8 cellular contexts compared by ENCODE assay signal in genomic region chr1:53278294-53278693, GRCh38. TPM values are rescaled to one million over a fixed set of nuclear protein-coding genes. Genes with fewer than 3 reads are reported as not detected.
A peak's percentile ranks its signal among the peaks of the same experiment; 100 is the strongest.
DNase-seq lines count a peak whose midpoint lies in the region; ATAC-seq and TF ChIP-seq lines count a peak whose summit lies in the region.

No MANE protein-coding gene starts in this region.

- no peaks in the 10 kb centered on the region for H3K9me3 ChIP-seq in AG04450 (ENCODE audit: control insufficient read depth, insufficient read depth, low read length)
- H3K9me3 ChIP-seq in vagina, result no peaks in the 10 kb centered on the region

- H3K4me1 ChIP-seq in foreskin keratinocyte, result peaks cover 9% of the 10 kb centered on the region
- H3K4me1 ChIP-seq in vagina, result no peaks in the 10 kb centered on the region

- H3K27ac Mint-ChIP-seq in progenitor cell of endocrine pancreas, result peak overlapping the region; percentile 91

- no peaks in the 10 kb centered on the region for H3K27me3 Mint-ChIP-seq in progenitor cell of endocrine pancreas

- CTCF ChIA-PET in AG04450 (lab: Charles Lee), result interaction anchor here (0.5 to 4.7 kb wide), 41 partner anchors 10 to 685 kb away, joined by 3 to 127 read pairs (median 5); no protein-coding TSS in a partner anchor

- no peaks in the 10 kb centered on the region for H3K4me1 Mint-ChIP-seq in progenitor cell of endocrine pancreas (ENCODE audit: low read depth)

- POLR2A ChIA-PET in AG04450 (lab: Yijun Ruan, JAX), result no interaction called here

- H3K27me3 ChIP-seq in AG04450 (ENCODE audit: control insufficient read depth, insufficient read depth, low read length) (no peaks in the 10 kb centered on the region), foreskin keratinocyte (no peaks in the 10 kb centered on the region), vagina (no peaks in the 10 kb centered on the region)

- H3K27ac ChIP-seq in AG04450 (ENCODE audit: low read depth, low read length) (no peak overlapping the region), foreskin keratinocyte (no peak overlapping the region), vagina (no peak overlapping the region)

- H3K4me3 ChIP-seq in AG04450 (ENCODE audit: low read depth, low read length), result no peak overlapping the region
- no peak overlapping the region for H3K4me3 ChIP-seq in vagina

- no peaks in the 10 kb centered on the region for H3K36me3 ChIP-seq in vagina

- TF ChIP-seq CTCF in AG04450 (IDR thresholded peaks at IDR 0.05; ENCODE audit: low read depth, low read length) (peak; percentile 92), GM13976 (IDR thresholded peaks at IDR 0.05; ENCODE audit: borderline replicate concordance, control extremely low read depth, extremely low read depth, insufficient read depth, missing control alignments) (peak; percentile 87), foreskin keratinocyte (conservative IDR thresholded peaks at IDR 0.05) (peak; percentile 84), progenitor cell of endocrine pancreas (IDR thresholded peaks at IDR 0.05; ENCODE audit: unreplicated experiment) (peak; percentile 97), vagina (IDR thresholded peaks at IDR 0.05) (peak; percentile 76 to 85 (median 77))

- TF ChIP-seq POLR2A in vagina (IDR thresholded peaks at IDR 0.05), result no peak

- H3K36me3 Mint-ChIP-seq in progenitor cell of endocrine pancreas (ENCODE audit: insufficient read depth), result no peaks in the 10 kb centered on the region

- intact Hi-C loops in vagina (cut with DNase I), result loop anchor here (2.0 kb wide), 1 partner anchor 115 kb away; no protein-coding TSS in a partner anchor

- in situ Hi-C loops in GM13976 (cut with MboI; ENCODE audit: low sequenced_read_pairs, unreplicated experiment), result loop anchor here (5.0 kb wide), 1 partner anchor 114 kb away; no protein-coding TSS in a partner anchor

- H3K9me3 Mint-ChIP-seq in progenitor cell of endocrine pancreas (ENCODE audit: low read depth), result no peaks in the 10 kb centered on the region

- DNase-seq in AG04450 (ENCODE audit: low read depth, low spot score) (no peak), GM13976 (ENCODE audit: low spot score) (peak; percentile 87), RKO (ENCODE audit: low spot score) (peak; percentile 34), foreskin keratinocyte (no peak), progenitor cell of endocrine pancreas (ENCODE audit: low spot score, unreplicated experiment) (peak; percentile 63), vagina (ENCODE audit: extremely low spot score in 2 of 2) (no peak), HCEC 1CT (no peak)
- DNase-seq in activated T-helper 1 cell treated with anti-CD3 and anti-CD28 coated beads, Interleukin-2, amount 50 U/mL, for 16 hours (ENCODE audit: low read depth in 1 of 2, low spot score in 1 of 2), result peak; percentile 53 to 69

- no peak overlapping the region for H3K4me3 Mint-ChIP-seq in progenitor cell of endocrine pancreas (ENCODE audit: low read depth)

- peak; percentile 23 for ATAC-seq in foreskin keratinocyte

RNA-seq across cellular contexts. Expression of gene MAGOH, which starts 40.0 kb away (rescaled TPM):
- polyA plus RNA-seq in AG04450 (2011; rRNA removed) (20.3 and 37.6 TPM in 2 replicates), foreskin keratinocyte (114 and 133 TPM in 2 replicates)
- polyA minus RNA-seq in AG04450 (2011; rRNA and poly(A)+ RNA removed), result 45.7 and 46.2 TPM in 2 replicates
- total RNA-seq in foreskin keratinocyte (47.4 and 68.3 TPM in 2 replicates), progenitor cell of endocrine pancreas (67.3 and 71.1 TPM in 2 replicates), vagina (23.6 TPM)

RNA-seq across cellular contexts. Expression of gene LRP8, which starts 49.6 kb away (rescaled TPM):
- polyA plus RNA-seq in AG04450 (2011; rRNA removed) (5.0 and 6.4 TPM in 2 replicates), foreskin keratinocyte (7.3 and 10.7 TPM in 2 replicates)
- 13.2 and 19.0 TPM in 2 replicates for polyA minus RNA-seq in AG04450 (2011; rRNA and poly(A)+ RNA removed)
- total RNA-seq in foreskin keratinocyte (30.5 and 38.9 TPM in 2 replicates), progenitor cell of endocrine pancreas (4.4 and 5.2 TPM in 2 replicates), vagina (21.1 TPM)

RNA-seq across cellular contexts. Expression of gene CZIB, which starts 57.9 kb away (rescaled TPM):
- polyA plus RNA-seq in AG04450 (2011; rRNA removed) (82.5 and 89.6 TPM in 2 replicates), foreskin keratinocyte (37.2 and 43.3 TPM in 2 replicates)
- polyA minus RNA-seq in AG04450 (2011; rRNA and poly(A)+ RNA removed), result 31.1 and 34.1 TPM in 2 replicates
- total RNA-seq in foreskin keratinocyte (32.6 and 35.6 TPM in 2 replicates), progenitor cell of endocrine pancreas (61.0 and 62.7 TPM in 2 replicates), vagina (50.6 TPM)

Comparison
In these comparisons a context has a peak if more than half of its experiments do, and no peak if none do; other contexts are left out.
1. DNase-seq: peak in GM13976 (single experiment), RKO (single experiment), activated T-helper 1 cell treated with anti-CD3 and anti-CD28 coated beads, Interleukin-2, amount 50 U/mL, for 16 hours (2 of 2) and progenitor cell of endocrine pancreas (single experiment); none in AG04450 (single experiment), foreskin keratinocyte (0 of 2), vagina (0 of 2) and HCEC 1CT (single experiment).
2. Peak in every context shown above with its lines, with median percentiles within 50 percentile points of each other: CTCF ChIP-seq.